ENCODE assay signal across 2 cellular contexts in the genomic region with DNA sequence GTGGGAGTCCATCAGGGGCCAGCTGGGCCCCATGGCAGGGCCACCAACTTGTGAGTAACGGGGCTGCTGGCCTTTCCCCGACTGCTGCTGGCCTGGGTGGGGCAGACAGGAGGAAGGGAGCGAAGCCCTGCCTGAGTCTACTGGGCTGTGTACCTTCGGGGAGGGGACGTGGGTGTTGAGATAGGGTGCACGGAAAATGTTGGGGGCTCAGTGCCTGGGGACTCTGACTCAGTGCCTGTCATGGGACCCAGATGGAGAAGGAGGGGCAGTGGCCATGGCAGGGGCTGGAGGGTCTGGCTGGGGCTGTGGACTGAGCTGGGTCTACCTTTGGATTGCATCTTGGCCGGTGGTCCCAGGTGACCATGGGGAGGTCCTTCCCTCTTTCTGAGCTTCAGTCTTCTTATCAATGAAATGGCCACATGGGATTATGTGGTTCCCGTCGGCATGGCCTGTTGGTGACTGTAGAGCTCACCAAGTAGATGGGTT.
TF ChIP-seq lines count a peak whose summit lies in the region.

No MANE protein-coding gene starts in this region.

TF ChIP-seq in SK-N-SH, 30 proteins besides CTCF, POLR2A, EP300 and RAD21 (continued from another document):
- TF ChIP-seq, protein P1, sequence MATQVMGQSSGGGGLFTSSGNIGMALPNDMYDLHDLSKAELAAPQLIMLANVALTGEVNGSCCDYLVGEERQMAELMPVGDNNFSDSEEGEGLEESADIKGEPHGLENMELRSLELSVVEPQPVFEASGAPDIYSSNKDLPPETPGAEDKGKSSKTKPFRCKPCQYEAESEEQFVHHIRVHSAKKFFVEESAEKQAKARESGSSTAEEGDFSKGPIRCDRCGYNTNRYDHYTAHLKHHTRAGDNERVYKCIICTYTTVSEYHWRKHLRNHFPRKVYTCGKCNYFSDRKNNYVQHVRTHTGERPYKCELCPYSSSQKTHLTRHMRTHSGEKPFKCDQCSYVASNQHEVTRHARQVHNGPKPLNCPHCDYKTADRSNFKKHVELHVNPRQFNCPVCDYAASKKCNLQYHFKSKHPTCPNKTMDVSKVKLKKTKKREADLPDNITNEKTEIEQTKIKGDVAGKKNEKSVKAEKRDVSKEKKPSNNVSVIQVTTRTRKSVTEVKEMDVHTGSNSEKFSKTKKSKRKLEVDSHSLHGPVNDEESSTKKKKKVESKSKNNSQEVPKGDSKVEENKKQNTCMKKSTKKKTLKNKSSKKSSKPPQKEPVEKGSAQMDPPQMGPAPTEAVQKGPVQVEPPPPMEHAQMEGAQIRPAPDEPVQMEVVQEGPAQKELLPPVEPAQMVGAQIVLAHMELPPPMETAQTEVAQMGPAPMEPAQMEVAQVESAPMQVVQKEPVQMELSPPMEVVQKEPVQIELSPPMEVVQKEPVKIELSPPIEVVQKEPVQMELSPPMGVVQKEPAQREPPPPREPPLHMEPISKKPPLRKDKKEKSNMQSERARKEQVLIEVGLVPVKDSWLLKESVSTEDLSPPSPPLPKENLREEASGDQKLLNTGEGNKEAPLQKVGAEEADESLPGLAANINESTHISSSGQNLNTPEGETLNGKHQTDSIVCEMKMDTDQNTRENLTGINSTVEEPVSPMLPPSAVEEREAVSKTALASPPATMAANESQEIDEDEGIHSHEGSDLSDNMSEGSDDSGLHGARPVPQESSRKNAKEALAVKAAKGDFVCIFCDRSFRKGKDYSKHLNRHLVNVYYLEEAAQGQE (IDR thresholded peaks at IDR 0.05; ENCODE audit: low read depth, low read length): no peak
- TF ChIP-seq MXI1 (IDR thresholded peaks at IDR 0.05; ENCODE audit: low read depth, low read length) (no peak), RCOR1 (IDR thresholded peaks at IDR 0.05; ENCODE audit: low read length) (no peak), EZH2phosphoT487 (IDR thresholded peaks at IDR 0.05; ENCODE audit: borderline replicate concordance, low read depth) (no peak), NRF1 (IDR thresholded peaks at IDR 0.05; ENCODE audit: low read depth, low read length) (no peak), FOXM1 (IDR thresholded peaks at IDR 0.05; ENCODE audit: low read depth) (no peak)
- TF ChIP-seq, protein P2, sequence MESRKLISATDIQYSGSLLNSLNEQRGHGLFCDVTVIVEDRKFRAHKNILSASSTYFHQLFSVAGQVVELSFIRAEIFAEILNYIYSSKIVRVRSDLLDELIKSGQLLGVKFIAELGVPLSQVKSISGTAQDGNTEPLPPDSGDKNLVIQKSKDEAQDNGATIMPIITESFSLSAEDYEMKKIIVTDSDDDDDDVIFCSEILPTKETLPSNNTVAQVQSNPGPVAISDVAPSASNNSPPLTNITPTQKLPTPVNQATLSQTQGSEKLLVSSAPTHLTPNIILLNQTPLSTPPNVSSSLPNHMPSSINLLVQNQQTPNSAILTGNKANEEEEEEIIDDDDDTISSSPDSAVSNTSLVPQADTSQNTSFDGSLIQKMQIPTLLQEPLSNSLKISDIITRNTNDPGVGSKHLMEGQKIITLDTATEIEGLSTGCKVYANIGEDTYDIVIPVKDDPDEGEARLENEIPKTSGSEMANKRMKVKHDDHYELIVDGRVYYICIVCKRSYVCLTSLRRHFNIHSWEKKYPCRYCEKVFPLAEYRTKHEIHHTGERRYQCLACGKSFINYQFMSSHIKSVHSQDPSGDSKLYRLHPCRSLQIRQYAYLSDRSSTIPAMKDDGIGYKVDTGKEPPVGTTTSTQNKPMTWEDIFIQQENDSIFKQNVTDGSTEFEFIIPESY (IDR thresholded peaks at IDR 0.05; ENCODE audit: borderline replicate concordance, low read depth): no peak
- TF ChIP-seq, protein P3, sequence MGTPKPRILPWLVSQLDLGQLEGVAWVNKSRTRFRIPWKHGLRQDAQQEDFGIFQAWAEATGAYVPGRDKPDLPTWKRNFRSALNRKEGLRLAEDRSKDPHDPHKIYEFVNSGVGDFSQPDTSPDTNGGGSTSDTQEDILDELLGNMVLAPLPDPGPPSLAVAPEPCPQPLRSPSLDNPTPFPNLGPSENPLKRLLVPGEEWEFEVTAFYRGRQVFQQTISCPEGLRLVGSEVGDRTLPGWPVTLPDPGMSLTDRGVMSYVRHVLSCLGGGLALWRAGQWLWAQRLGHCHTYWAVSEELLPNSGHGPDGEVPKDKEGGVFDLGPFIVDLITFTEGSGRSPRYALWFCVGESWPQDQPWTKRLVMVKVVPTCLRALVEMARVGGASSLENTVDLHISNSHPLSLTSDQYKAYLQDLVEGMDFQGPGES (IDR thresholded peaks at IDR 0.05; ENCODE audit: low read depth, low read length): no peak
TF ChIP-seq in SK-N-SH: peak in this region for 0.

TF ChIP-seq in SK-N-SH treated with all-trans-retinoic acid at 6 μM for 48 hours, 23 proteins besides CTCF, POLR2A, EP300 and RAD21 (continued from another document):
- TF ChIP-seq, protein P4, sequence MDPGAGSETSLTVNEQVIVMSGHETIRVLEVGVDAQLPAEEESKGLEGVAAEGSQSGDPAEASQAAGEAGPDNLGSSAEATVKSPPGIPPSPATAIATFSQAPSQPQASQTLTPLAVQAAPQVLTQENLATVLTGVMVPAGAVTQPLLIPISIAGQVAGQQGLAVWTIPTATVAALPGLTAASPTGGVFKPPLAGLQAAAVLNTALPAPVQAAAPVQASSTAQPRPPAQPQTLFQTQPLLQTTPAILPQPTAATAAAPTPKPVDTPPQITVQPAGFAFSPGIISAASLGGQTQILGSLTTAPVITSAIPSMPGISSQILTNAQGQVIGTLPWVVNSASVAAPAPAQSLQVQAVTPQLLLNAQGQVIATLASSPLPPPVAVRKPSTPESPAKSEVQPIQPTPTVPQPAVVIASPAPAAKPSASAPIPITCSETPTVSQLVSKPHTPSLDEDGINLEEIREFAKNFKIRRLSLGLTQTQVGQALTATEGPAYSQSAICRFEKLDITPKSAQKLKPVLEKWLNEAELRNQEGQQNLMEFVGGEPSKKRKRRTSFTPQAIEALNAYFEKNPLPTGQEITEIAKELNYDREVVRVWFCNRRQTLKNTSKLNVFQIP (CRISPR knock-in tag; IDR thresholded peaks at IDR 0.05; ENCODE audit: borderline replicate concordance, low read depth): no peak
- TF ChIP-seq, protein P5, sequence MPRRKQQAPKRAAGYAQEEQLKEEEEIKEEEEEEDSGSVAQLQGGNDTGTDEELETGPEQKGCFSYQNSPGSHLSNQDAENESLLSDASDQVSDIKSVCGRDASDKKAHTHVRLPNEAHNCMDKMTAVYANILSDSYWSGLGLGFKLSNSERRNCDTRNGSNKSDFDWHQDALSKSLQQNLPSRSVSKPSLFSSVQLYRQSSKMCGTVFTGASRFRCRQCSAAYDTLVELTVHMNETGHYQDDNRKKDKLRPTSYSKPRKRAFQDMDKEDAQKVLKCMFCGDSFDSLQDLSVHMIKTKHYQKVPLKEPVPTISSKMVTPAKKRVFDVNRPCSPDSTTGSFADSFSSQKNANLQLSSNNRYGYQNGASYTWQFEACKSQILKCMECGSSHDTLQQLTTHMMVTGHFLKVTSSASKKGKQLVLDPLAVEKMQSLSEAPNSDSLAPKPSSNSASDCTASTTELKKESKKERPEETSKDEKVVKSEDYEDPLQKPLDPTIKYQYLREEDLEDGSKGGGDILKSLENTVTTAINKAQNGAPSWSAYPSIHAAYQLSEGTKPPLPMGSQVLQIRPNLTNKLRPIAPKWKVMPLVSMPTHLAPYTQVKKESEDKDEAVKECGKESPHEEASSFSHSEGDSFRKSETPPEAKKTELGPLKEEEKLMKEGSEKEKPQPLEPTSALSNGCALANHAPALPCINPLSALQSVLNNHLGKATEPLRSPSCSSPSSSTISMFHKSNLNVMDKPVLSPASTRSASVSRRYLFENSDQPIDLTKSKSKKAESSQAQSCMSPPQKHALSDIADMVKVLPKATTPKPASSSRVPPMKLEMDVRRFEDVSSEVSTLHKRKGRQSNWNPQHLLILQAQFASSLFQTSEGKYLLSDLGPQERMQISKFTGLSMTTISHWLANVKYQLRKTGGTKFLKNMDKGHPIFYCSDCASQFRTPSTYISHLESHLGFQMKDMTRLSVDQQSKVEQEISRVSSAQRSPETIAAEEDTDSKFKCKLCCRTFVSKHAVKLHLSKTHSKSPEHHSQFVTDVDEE (CRISPR knock-in tag; IDR thresholded peaks at IDR 0.05): no peak
- TF ChIP-seq ZNF565 (CRISPR knock-in tag; conservative IDR thresholded peaks at IDR 0.05; ENCODE audit: low read depth) (no peak), ZNF70 (CRISPR knock-in tag; IDR thresholded peaks at IDR 0.05) (no peak), ARNTL (CRISPR knock-in tag; IDR thresholded peaks at IDR 0.05; ENCODE audit: borderline replicate concordance, low read depth) (no peak), TOX (CRISPR knock-in tag; IDR thresholded peaks at IDR 0.05; ENCODE audit: borderline replicate concordance) (no peak), BACH2 (CRISPR knock-in tag; IDR thresholded peaks at IDR 0.05; ENCODE audit: borderline replicate concordance) (no peak), PPARA (CRISPR knock-in tag; IDR thresholded peaks at IDR 0.05; ENCODE audit: borderline replicate concordance) (no peak), ZC3H10 (CRISPR knock-in tag; IDR thresholded peaks at IDR 0.05) (no peak), ISL1 (CRISPR knock-in tag; IDR thresholded peaks at IDR 0.05) (no peak), ESRRG (CRISPR knock-in tag; IDR thresholded peaks at IDR 0.05) (no peak)
